ENCODE assay signal across 8 cellular contexts in the genomic region with DNA sequence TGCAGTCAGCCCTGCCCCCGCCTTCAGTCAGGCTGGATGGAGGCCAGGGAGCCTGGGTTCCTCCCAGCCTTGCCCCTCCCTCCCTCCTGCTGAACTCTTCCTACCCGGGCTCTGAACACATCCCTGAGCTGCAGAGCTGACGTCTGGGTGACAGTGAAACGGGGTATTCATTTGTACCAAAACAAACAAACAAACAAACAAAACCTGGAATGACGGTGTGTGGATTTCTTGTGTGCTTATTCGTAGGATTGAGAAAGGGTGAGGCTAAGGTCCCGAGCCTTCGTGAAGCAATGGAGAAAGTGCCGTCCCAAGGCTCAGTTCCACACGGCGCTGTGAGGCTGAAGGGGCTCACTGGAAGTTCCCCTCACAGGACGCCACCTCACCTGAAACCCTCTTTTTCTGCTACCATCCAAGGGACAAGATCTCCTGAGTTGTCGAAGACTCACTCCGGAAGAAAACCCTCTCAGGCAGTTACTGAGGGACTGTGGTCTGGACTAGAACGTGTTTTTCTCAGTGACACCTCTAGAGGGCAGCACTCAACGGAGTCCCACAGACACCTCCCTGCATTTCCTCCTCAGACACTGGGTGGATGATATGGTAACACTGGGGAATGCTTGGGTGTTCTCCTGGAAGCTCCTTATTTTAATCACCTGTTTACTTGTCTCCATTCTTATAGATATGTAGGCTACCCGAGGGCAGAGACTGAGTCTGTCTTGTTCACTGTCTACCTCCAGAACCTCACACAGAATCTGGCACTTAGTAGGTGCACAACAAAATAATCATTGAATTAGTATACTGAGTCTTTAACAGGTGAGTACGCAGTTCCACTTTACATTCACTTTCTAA. TPM values are rescaled to one million over a fixed set of nuclear protein-coding genes. Genes with fewer than 3 reads are reported as not detected.
DNase-seq lines count a peak whose midpoint lies in the region; TF ChIP-seq lines count a peak whose summit lies in the region.

No MANE protein-coding gene starts in this region.

- DNase-seq in GOT3 (lab: John Stamatoyannopoulos, UW) (peak; percentile 26), Kasumi-1 (lab: John Stamatoyannopoulos, UW) (peak; percentile 86 to 89), RPMI8226 (peak; percentile 78), foreskin melanocyte (peak; percentile 62), nucleus accumbens (lab: John Stamatoyannopoulos, UW) (peak in 45 of 56 donors; percentile 4 to 70 (median 26)), testis (peak; percentile 88)
- peak; percentile 37 for DNase-seq in activated T-helper 9 cell treated with anti-CD3 and anti-CD28 coated beads, Interleukin-2, amount 50 U/mL, for 16 hours (ENCODE audit: low read depth)

- WGBS in testis, 2 donors: 17% methylated on average over 16 to 18 of the region's 18 CpGs

- no peaks in the 10 kb centered on the region for H3K27me3 ChIP-seq in testis

- peak overlapping the region; percentile 71 to 79 for H3K27ac ChIP-seq in testis

- peak overlapping the region; percentile 60 for H3K9ac ChIP-seq in ES-I3 (ENCODE audit: low read depth, low read length)

- TF ChIP-seq POLR2A in testis (IDR thresholded peaks at IDR 0.05): no peak

- TF ChIP-seq CTCF in testis (IDR thresholded peaks at IDR 0.05): peak; percentile 64 to 81 (median 79)

- H3K9me3 ChIP-seq in ES-I3 (ENCODE audit: control insufficient read depth, insufficient read depth, low read length): no peaks in the 10 kb centered on the region
- H3K9me3 ChIP-seq in testis: no peaks in the 10 kb centered on the region

- H3K4me1 ChIP-seq in ES-I3 (ENCODE audit: insufficient read depth, low read length) (no peaks in the 10 kb centered on the region), testis (peaks cover 15% of the 10 kb centered on the region)

- H3K4me3 ChIP-seq in testis: peak overlapping the region; percentile 50 to 60

- intact Hi-C loops in testis (cut with DNase I; ENCODE audit: low total_unique reads): no loop called here

- H3K36me3 ChIP-seq in ES-I3 (ENCODE audit: insufficient read depth, low read length) (no peaks in the 10 kb centered on the region), testis (ENCODE audit: low read depth, missing control alignments) (no peaks in the 10 kb centered on the region)

RNA-seq across cellular contexts. Expression of a gene that starts 27.3 kb away (rescaled TPM):
- 10 to 100 TPM; 26.7 to 28.7 TPM for total RNA-seq in testis
- 8.9 TPM for polyA plus RNA-seq in testis (ENCODE audit: insufficient read depth, low read depth, low replicate concordance)

RNA-seq across cellular contexts. Expression of a gene that starts 41.6 kb away (rescaled TPM):
- total RNA-seq in testis: not detected
- not detected for polyA plus RNA-seq in testis (ENCODE audit: insufficient read depth, low read depth, low replicate concordance)

Comparison
In these comparisons a context has a peak if more than half of its experiments do, and no peak if none do; other contexts are left out.
1. Peak in every context shown above with its lines: DNase-seq, H3K4me3 ChIP-seq and H3K27ac ChIP-seq.
2. DNase-seq: peak in every context shown above with its lines; median percentile 88 in testis; 88 in Kasumi-1; 78 in RPMI8226; 62 in foreskin melanocyte; 37 in activated T-helper 9 cell treated with anti-CD3 and anti-CD28 coated beads, Interleukin-2, amount 50 U/mL, for 16 hours; 26 in GOT3; 26 in nucleus accumbens.